ENCODE assay signal across 1 cellular context in genomic region chr3:152402698-152403456, GRCh38.
TF ChIP-seq lines count a peak whose summit lies in the region.

No MANE protein-coding gene starts in this region.

TF ChIP-seq in K562, 482 proteins besides CTCF, POLR2A, EP300 and RAD21 (continued from another document):
- TF ChIP-seq, protein P1, sequence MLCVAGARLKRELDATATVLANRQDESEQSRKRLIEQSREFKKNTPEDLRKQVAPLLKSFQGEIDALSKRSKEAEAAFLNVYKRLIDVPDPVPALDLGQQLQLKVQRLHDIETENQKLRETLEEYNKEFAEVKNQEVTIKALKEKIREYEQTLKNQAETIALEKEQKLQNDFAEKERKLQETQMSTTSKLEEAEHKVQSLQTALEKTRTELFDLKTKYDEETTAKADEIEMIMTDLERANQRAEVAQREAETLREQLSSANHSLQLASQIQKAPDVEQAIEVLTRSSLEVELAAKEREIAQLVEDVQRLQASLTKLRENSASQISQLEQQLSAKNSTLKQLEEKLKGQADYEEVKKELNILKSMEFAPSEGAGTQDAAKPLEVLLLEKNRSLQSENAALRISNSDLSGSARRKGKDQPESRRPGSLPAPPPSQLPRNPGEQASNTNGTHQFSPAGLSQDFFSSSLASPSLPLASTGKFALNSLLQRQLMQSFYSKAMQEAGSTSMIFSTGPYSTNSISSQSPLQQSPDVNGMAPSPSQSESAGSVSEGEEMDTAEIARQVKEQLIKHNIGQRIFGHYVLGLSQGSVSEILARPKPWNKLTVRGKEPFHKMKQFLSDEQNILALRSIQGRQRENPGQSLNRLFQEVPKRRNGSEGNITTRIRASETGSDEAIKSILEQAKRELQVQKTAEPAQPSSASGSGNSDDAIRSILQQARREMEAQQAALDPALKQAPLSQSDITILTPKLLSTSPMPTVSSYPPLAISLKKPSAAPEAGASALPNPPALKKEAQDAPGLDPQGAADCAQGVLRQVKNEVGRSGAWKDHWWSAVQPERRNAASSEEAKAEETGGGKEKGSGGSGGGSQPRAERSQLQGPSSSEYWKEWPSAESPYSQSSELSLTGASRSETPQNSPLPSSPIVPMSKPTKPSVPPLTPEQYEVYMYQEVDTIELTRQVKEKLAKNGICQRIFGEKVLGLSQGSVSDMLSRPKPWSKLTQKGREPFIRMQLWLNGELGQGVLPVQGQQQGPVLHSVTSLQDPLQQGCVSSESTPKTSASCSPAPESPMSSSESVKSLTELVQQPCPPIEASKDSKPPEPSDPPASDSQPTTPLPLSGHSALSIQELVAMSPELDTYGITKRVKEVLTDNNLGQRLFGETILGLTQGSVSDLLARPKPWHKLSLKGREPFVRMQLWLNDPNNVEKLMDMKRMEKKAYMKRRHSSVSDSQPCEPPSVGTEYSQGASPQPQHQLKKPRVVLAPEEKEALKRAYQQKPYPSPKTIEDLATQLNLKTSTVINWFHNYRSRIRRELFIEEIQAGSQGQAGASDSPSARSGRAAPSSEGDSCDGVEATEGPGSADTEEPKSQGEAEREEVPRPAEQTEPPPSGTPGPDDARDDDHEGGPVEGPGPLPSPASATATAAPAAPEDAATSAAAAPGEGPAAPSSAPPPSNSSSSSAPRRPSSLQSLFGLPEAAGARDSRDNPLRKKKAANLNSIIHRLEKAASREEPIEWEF (CRISPR knock-in tag; IDR thresholded peaks at IDR 0.05) = no peak
- no peak for TF ChIP-seq HMBOX1 (IDR thresholded peaks at IDR 0.05)
- TF ChIP-seq KDM1A (IDR thresholded peaks at IDR 0.05) = no peak
- TF ChIP-seq XRCC4 (IDR thresholded peaks at IDR 0.05; ENCODE audit: extremely low read depth, insufficient read depth, insufficient read length) = no peak
- TF ChIP-seq EWSR1 (IDR thresholded peaks at IDR 0.05; ENCODE audit: borderline replicate concordance, low read depth, partially characterized antibody) = no peak
- no peak for TF ChIP-seq TEAD4 (IDR thresholded peaks at IDR 0.05; ENCODE audit: low read length)
- no peak for TF ChIP-seq TEAD4 (CRISPR knock-in tag; IDR thresholded peaks at IDR 0.05; ENCODE audit: borderline replicate concordance)
- TF ChIP-seq, protein P2, sequence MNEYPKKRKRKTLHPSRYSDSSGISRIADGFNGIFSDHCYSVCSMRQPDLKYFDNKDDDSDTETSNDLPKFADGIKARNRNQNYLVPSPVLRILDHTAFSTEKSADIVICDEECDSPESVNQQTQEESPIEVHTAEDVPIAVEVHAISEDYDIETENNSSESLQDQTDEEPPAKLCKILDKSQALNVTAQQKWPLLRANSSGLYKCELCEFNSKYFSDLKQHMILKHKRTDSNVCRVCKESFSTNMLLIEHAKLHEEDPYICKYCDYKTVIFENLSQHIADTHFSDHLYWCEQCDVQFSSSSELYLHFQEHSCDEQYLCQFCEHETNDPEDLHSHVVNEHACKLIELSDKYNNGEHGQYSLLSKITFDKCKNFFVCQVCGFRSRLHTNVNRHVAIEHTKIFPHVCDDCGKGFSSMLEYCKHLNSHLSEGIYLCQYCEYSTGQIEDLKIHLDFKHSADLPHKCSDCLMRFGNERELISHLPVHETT (CRISPR knock-in tag; conservative IDR thresholded peaks at IDR 0.05 in 1 of 2, IDR thresholded peaks at IDR 0.05 in 1 of 2) = no peak
- TF ChIP-seq, protein P3, sequence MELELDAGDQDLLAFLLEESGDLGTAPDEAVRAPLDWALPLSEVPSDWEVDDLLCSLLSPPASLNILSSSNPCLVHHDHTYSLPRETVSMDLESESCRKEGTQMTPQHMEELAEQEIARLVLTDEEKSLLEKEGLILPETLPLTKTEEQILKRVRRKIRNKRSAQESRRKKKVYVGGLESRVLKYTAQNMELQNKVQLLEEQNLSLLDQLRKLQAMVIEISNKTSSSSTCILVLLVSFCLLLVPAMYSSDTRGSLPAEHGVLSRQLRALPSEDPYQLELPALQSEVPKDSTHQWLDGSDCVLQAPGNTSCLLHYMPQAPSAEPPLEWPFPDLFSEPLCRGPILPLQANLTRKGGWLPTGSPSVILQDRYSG (tag; conservative IDR thresholded peaks at IDR 0.05; ENCODE audit: low read depth) = no peak
- TF ChIP-seq FIP1L1 (IDR thresholded peaks at IDR 0.05; ENCODE audit: low read depth, low read length, poor library complexity, severe bottlenecking) = no peak
- no peak for TF ChIP-seq DEAF1 (CRISPR knock-in tag; IDR thresholded peaks at IDR 0.05)
- no peak for TF ChIP-seq HSF4 (CRISPR knock-in tag; IDR thresholded peaks at IDR 0.05; ENCODE audit: borderline replicate concordance)
- peak; percentile 94 for TF ChIP-seq ZNF316 (IDR thresholded peaks at IDR 0.05)
- TF ChIP-seq MAFF (IDR thresholded peaks at IDR 0.05; ENCODE audit: low read length) = peak; percentile 61; the same call in 1 of the 2 replicates
- no peak for TF ChIP-seq SIX5 (IDR thresholded peaks at IDR 0.05; ENCODE audit: borderline replicate concordance in 1 of 2, insufficient read depth in 1 of 2, low read depth in 1 of 2, low read length in 2 of 2)
- no peak for TF ChIP-seq SNRNP70 (optimal IDR thresholded peaks at IDR 0.05; ENCODE audit: low read depth, low read length)
- TF ChIP-seq ZKSCAN8 (CRISPR knock-in tag; IDR thresholded peaks at IDR 0.05) = no peak
- TF ChIP-seq SRSF3 (IDR thresholded peaks at IDR 0.05; ENCODE audit: insufficient read depth, low read length) = no peak
- TF ChIP-seq POLR3G (IDR thresholded peaks at IDR 0.05; ENCODE audit: extremely low read depth, insufficient read length, insufficient replicate concordance) = no peak
- TF ChIP-seq CBX8 (IDR thresholded peaks at IDR 0.05; ENCODE audit: borderline replicate concordance, extremely low read depth, low read depth, low read length, poor library complexity, severe bottlenecking) = no peak
- TF ChIP-seq NCOA4 (IDR thresholded peaks at IDR 0.05; ENCODE audit: partially characterized antibody) = no peak
